ENCODE assay signal across 21 cellular contexts in the genomic region with DNA sequence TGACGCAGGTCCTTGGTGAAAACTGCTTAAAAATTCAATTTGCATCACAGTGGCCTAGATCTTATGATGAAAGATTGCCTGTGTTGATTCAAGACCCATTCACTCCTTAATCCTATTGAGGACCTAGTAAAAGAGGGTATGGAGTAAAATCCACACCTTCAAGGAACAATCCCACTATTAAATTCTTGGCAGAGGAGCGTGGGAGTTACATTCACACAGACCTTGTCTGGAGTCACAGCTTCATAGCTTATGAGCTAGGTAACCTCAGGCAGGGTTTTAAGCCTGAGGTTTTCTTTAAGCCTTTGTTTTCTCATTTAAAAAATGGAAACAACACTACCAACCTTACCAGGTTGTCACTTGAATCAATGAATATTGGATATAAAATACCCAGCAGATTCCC.
"Had no signal": no experiment of that assay in that cellular context is flagged by ENCODE, and none has a peak within 500 bp of the region (broad histone marks: within the 10 kb centered on the region; RNA-seq: fewer than 3 reads in every experiment).

No MANE protein-coding gene starts in this region.

- H3K9me3 ChIP-seq: colonic mucosa, esophagus muscularis mucosa, esophagus squamous epithelium, gastrocnemius medialis, gastroesophageal sphincter, heart left ventricle, heart right ventricle had no signal

- H3K36me3 ChIP-seq: colonic mucosa, esophagus muscularis mucosa, esophagus squamous epithelium, gastrocnemius medialis, gastroesophageal sphincter, heart left ventricle, heart right ventricle had no signal

- H3K4me3 ChIP-seq: colonic mucosa, coronary artery, dorsolateral prefrontal cortex, esophagus muscularis mucosa, esophagus squamous epithelium, gastrocnemius medialis, gastroesophageal sphincter, heart left ventricle, heart right ventricle had no signal

- H3K27me3 ChIP-seq: colonic mucosa, esophagus muscularis mucosa, esophagus squamous epithelium, foreskin keratinocyte, gastrocnemius medialis, gastroesophageal sphincter, heart left ventricle, heart right ventricle had no signal

- H3K4me1 ChIP-seq: colonic mucosa, esophagus muscularis mucosa, esophagus squamous epithelium, foreskin keratinocyte, gastrocnemius medialis, gastroesophageal sphincter, heart left ventricle, heart right ventricle had no signal

- DNase-seq: colonic mucosa; cortex of kidney; dermis blood vessel endothelial cell; dorsolateral prefrontal cortex; effector CD4-positive, alpha-beta T cell; effector CD8-positive, alpha-beta T cell; effector memory CD4-positive, alpha-beta T cell; effector memory CD8-positive, alpha-beta T cell; endodermal cell; erythroblast; esophagus squamous epithelium; foreskin fibroblast; foreskin keratinocyte; foreskin melanocyte; gastrocnemius medialis; glutamatergic neuron; heart left ventricle; heart right ventricle had no signal
